In genomic region chr1:178659789-178660208, GRCh38 we compare ENCODE assay signal across 1 cellular context.
TF ChIP-seq lines count a peak whose summit lies in the region.

No MANE protein-coding gene starts in this region.

TF ChIP-seq in GM23338, 12 proteins besides CTCF, POLR2A, EP300 and RAD21 (continued from another document):
- TF ChIP-seq ZNF462 (CRISPR knock-in tag; IDR thresholded peaks at IDR 0.05) = no peak
- no peak for TF ChIP-seq NANOG (IDR thresholded peaks at IDR 0.05; ENCODE audit: borderline replicate concordance)
